ENCODE assay signal across 1 cellular context in the genomic region with DNA sequence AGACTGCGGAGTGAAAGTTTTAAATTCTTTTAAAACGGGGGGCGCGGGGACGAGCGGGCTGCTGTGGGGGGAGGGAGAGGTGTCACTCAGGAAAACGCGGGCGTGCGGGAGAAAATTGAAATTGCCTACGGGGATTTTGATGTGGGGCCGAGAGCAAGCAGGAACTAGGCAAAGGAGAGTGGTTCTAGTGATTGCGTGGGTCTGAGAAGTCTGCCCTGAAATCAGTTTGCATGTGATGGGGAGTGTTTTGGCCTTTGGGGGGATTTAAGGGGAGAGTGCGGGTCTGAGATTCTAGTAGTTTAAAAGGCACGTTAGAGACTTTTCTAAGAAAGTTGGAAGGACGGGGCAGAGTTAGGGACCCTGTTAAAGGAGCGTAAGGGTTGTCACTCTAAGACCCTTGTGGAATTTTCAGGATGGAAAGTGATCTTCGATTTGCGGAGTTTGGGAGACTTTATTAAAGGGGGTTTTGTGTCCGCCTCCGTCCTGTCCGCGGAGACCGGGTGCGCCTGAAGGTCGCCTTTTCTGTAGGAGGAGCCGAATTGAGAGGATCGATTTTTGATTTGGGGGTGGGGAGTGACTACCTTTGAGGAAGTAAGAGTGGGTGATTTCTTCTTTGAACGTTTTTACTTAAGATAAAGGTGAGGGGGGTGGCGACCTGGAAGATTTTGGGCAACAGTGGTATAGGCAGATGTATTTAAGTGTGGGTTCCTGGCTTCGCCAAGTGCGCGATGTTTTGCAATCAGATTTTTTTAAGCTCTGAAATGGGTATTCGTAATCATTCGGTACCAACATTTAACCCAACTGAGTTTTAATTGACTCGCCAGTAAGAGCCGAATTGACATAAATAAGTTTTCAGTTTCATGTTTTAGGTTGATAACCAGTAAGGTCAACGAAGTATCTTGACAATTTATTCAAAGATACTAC.
TF ChIP-seq lines count a peak whose summit lies in the region.

No MANE protein-coding gene starts in this region.

TF ChIP-seq in IMR-90, 13 proteins besides CTCF, POLR2A, EP300 and RAD21 (continued from another document):
- TF ChIP-seq, protein P1, sequence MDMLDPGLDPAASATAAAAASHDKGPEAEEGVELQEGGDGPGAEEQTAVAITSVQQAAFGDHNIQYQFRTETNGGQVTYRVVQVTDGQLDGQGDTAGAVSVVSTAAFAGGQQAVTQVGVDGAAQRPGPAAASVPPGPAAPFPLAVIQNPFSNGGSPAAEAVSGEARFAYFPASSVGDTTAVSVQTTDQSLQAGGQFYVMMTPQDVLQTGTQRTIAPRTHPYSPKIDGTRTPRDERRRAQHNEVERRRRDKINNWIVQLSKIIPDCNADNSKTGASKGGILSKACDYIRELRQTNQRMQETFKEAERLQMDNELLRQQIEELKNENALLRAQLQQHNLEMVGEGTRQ (IDR thresholded peaks at IDR 0.05; ENCODE audit: low read depth, low read length): no peak
- peak; percentile 63 for TF ChIP-seq CEBPB (IDR thresholded peaks at IDR 0.05; ENCODE audit: low read depth, low read length)
- TF ChIP-seq MAZ (IDR thresholded peaks at IDR 0.05; ENCODE audit: borderline replicate concordance, low read depth, low read length): no peak
- TF ChIP-seq RCOR1 (IDR thresholded peaks at IDR 0.05; ENCODE audit: insufficient replicate concordance, low read length): no peak
- no peak for TF ChIP-seq SMC3 (IDR thresholded peaks at IDR 0.05; ENCODE audit: low read depth, low read length)
